1 cellular context compared by ENCODE assay signal in genomic region chr3:171967137-171967783, GRCh38.
A peak's percentile ranks its signal among the peaks of the same experiment; 100 is the strongest.
TF ChIP-seq lines count a peak whose summit lies in the region.

No MANE protein-coding gene starts in this region.

TF ChIP-seq in A549, 52 proteins besides CTCF, POLR2A, EP300 and RAD21 (continued from another document):
- peak; percentile 57; the same call in 2 of the 3 replicates for TF ChIP-seq BCL3 (IDR thresholded peaks at IDR 0.05)
- TF ChIP-seq GATA3 (IDR thresholded peaks at IDR 0.05; ENCODE audit: borderline replicate concordance): peak; percentile 50
- no peak for TF ChIP-seq CBX2 (IDR thresholded peaks at IDR 0.05; ENCODE audit: borderline replicate concordance, low read depth)
- no peak for TF ChIP-seq NR3C1 (IDR thresholded peaks at IDR 0.05)
- no peak for TF ChIP-seq ESRRA (IDR thresholded peaks at IDR 0.05; ENCODE audit: borderline replicate concordance, low read length)
- no peak for TF ChIP-seq RNF2 (IDR thresholded peaks at IDR 0.05; ENCODE audit: borderline replicate concordance, low read depth)
- no peak for TF ChIP-seq HEYL (CRISPR knock-in tag; IDR thresholded peaks at IDR 0.05)
- TF ChIP-seq CEBPB (IDR thresholded peaks at IDR 0.05): peak; percentile 83 to 95
- TF ChIP-seq HOXA7 (CRISPR knock-in tag; IDR thresholded peaks at IDR 0.05): no peak
- peak; percentile 44; the same call in 1 of the 2 replicates for TF ChIP-seq FOSL2 (IDR thresholded peaks at IDR 0.05)
- peak; percentile 80 for TF ChIP-seq FOSL2 (CRISPR knock-in tag; IDR thresholded peaks at IDR 0.05)
- TF ChIP-seq HOXB13 (CRISPR knock-in tag; IDR thresholded peaks at IDR 0.05; ENCODE audit: low read depth): no peak
- peak; percentile 75 to 78; a peak in 4 of 5 replicates for TF ChIP-seq JUN (IDR thresholded peaks at IDR 0.05)
- TF ChIP-seq MAX (IDR thresholded peaks at IDR 0.05): peak; percentile 75
- peak; percentile 38; the same call in 1 of the 2 replicates for TF ChIP-seq JUNB (IDR thresholded peaks at IDR 0.05)
- no peak for TF ChIP-seq PHF8 (IDR thresholded peaks at IDR 0.05; ENCODE audit: borderline replicate concordance, low read depth)
- TF ChIP-seq HMGXB4 (CRISPR knock-in tag; IDR thresholded peaks at IDR 0.05; ENCODE audit: borderline replicate concordance): no peak
- TF ChIP-seq CBX8 (IDR thresholded peaks at IDR 0.05): no peak
- TF ChIP-seq HDAC2 (IDR thresholded peaks at IDR 0.05): no peak
- no peak for TF ChIP-seq ZSCAN20 (CRISPR knock-in tag; IDR thresholded peaks at IDR 0.05)
- no peak for TF ChIP-seq ZNF302 (CRISPR knock-in tag; IDR thresholded peaks at IDR 0.05)
- TF ChIP-seq HES2 (IDR thresholded peaks at IDR 0.05): 0 out of 2 replicates have a peak, but pooled peaks have one; percentile 71
- no peak for TF ChIP-seq RCOR1 (IDR thresholded peaks at IDR 0.05; ENCODE audit: low read depth, low read length)
- TF ChIP-seq TFCP2L1 (CRISPR knock-in tag; IDR thresholded peaks at IDR 0.05): no peak
- no peak for TF ChIP-seq ATOH8 (CRISPR knock-in tag; IDR thresholded peaks at IDR 0.05; ENCODE audit: low read depth)
- TF ChIP-seq EHMT2 (IDR thresholded peaks at IDR 0.05; ENCODE audit: low read depth): no peak
- TF ChIP-seq CHD4 (IDR thresholded peaks at IDR 0.05; ENCODE audit: borderline replicate concordance): no peak
- TF ChIP-seq MAFK (IDR thresholded peaks at IDR 0.05; ENCODE audit: partially characterized antibody): peak; percentile 32
- no peak for TF ChIP-seq CHD2 (IDR thresholded peaks at IDR 0.05; ENCODE audit: low read length, partially characterized antibody)
- no peak for TF ChIP-seq KDM1A (IDR thresholded peaks at IDR 0.05; ENCODE audit: low read depth)
- TF ChIP-seq RARB (CRISPR knock-in tag; IDR thresholded peaks at IDR 0.05): no peak
- TF ChIP-seq NPAS2 (CRISPR knock-in tag; IDR thresholded peaks at IDR 0.05; ENCODE audit: borderline replicate concordance): no peak
- TF ChIP-seq E2F6 (IDR thresholded peaks at IDR 0.05; ENCODE audit: borderline replicate concordance, low read depth): no peak
- TF ChIP-seq ELK1 (IDR thresholded peaks at IDR 0.05; ENCODE audit: low read depth, low read length): no peak
- 0 out of 2 replicates have a peak, but pooled peaks have one; percentile 35 for TF ChIP-seq NFE2L2 (conservative IDR thresholded peaks at IDR 0.05; ENCODE audit: low read length)
- no peak for TF ChIP-seq KDM5A (IDR thresholded peaks at IDR 0.05)
- TF ChIP-seq REST (IDR thresholded peaks at IDR 0.05): no peak
- no peak for TF ChIP-seq ZC3H11A (IDR thresholded peaks at IDR 0.05)
- no peak for TF ChIP-seq FOSB (CRISPR knock-in tag; IDR thresholded peaks at IDR 0.05)
- TF ChIP-seq USF2 (IDR thresholded peaks at IDR 0.05): no peak
- TF ChIP-seq ZFP36 (IDR thresholded peaks at IDR 0.05; ENCODE audit: borderline replicate concordance, partially characterized antibody): no peak
TF ChIP-seq in A549: peak in this region for 11.
